Comparison of ENCODE assay signal across 19 cellular contexts in genomic region chr17:58184986-58185761, GRCh38. TPM values are rescaled to one million over a fixed set of nuclear protein-coding genes. Genes with fewer than 3 reads are reported as not detected.
DNase-seq lines count a peak whose midpoint lies in the region; ATAC-seq, FAIRE-seq and TF ChIP-seq lines count a peak whose summit lies in the region.
"Had no signal": no experiment of that assay in that cellular context is flagged by ENCODE, and none has a peak within 500 bp of the region (broad histone marks: within the 10 kb centered on the region; RNA-seq: fewer than 3 reads in every experiment).

No MANE protein-coding gene starts in this region.

- H3K36me3 Mint-ChIP-seq in endodermal cell (ENCODE audit: low read depth), result no peaks in the 10 kb centered on the region
- H3K36me3 Mint-ChIP-seq in activated T-cell treated with anti-CD3 and anti-CD28 coated beads, Interleukin-2, amount 50 U/mL, for 24 hours (ENCODE audit: low read depth), result no peaks in the 10 kb centered on the region

- H3K27ac ChIP-seq in HCT116 (ENCODE audit: low read depth, low read length), result peak overlapping the region; percentile 2; the same call in 1 of the 2 replicates
- no peak overlapping the region for H3K27ac ChIP-seq in endodermal cell (ENCODE audit: low read depth, low read length)
- H3K27ac ChIP-seq: Peyer's patch had no signal

- H3K9me3 ChIP-seq in HCT116 (ENCODE audit: control insufficient read depth in 1 of 2, insufficient read depth in 1 of 2, low read depth in 1 of 2, low read length in 2 of 2), result no peaks in the 10 kb centered on the region
- H3K9me3 ChIP-seq in endodermal cell (ENCODE audit: control insufficient read depth, low read length), result no peaks in the 10 kb centered on the region
- H3K9me3 ChIP-seq: Peyer's patch had no signal

- DNase-seq in HCT116 (ENCODE audit: low read depth, low spot score), result no peak
- DNase-seq in OCI-M1 (lab: John Stamatoyannopoulos, UW), result peak; percentile 88
- peak; percentile 42 for DNase-seq in endodermal cell
- DNase-seq in urothelium cell line (ENCODE audit: low spot score), result no peak
- no peak for DNase-seq in nucleus accumbens (lab: John Stamatoyannopoulos, UW)
- no peak for DNase-seq in activated T-cell treated with anti-CD3 and anti-CD28 coated beads, Interleukin-2, amount 50 U/mL, for 24 hours
- no peak for DNase-seq in omental fat pad (ENCODE audit: low spot score)
- DNase-seq: C1 segment of cervical spinal cord; DMS153; NCI-H1092 treated with DMSO at 0.1 percent for 48 hours; NCI-H1694; NCI-H345; NCI-H526 treated with DMSO at 0.1 percent for 48 hours; NK-92 treated with Interleukin-12 subunit alpha and Interleukin-12 subunit beta, amount 100 ng/mL, for 24 hours; Peyer's patch; SHP77 had no signal

- no peaks in the 10 kb centered on the region for H3K9me2 ChIP-seq in HCT116 (ENCODE audit: insufficient read depth)

- H3K4me3 ChIP-seq in HCT116 (replicated peaks in 1 of 2; ENCODE audit: low read depth in 1 of 2, low read length in 2 of 2) (no peak overlapping the region), endodermal cell (ENCODE audit: low read length) (no peak overlapping the region)
- H3K4me3 ChIP-seq: Peyer's patch had no signal

- H3K4me3 Mint-ChIP-seq in endodermal cell, result no peak overlapping the region
- no peak overlapping the region for H3K4me3 Mint-ChIP-seq in activated T-cell treated with anti-CD3 and anti-CD28 coated beads, Interleukin-2, amount 50 U/mL, for 24 hours
- H3K4me3 Mint-ChIP-seq: H9 had no signal

- H3K9ac ChIP-seq in HCT116 (ENCODE audit: low read length) (no peak overlapping the region), endodermal cell (ENCODE audit: extremely low read depth, low read length, poor library complexity, severe bottlenecking) (no peak overlapping the region)

- H3K9me3 Mint-ChIP-seq in endodermal cell, result no peaks in the 10 kb centered on the region
- no peaks in the 10 kb centered on the region for H3K9me3 Mint-ChIP-seq in activated T-cell treated with anti-CD3 and anti-CD28 coated beads, Interleukin-2, amount 50 U/mL, for 24 hours
- H3K9me3 Mint-ChIP-seq: H9 had no signal

- H3K4me2 ChIP-seq in HCT116 (ENCODE audit: low read length), result peak overlapping the region; percentile 58

- no peak for TF ChIP-seq POLR2A in HCT116 (IDR thresholded peaks at IDR 0.05; ENCODE audit: borderline replicate concordance, extremely low read depth, insufficient read depth, insufficient read length)

- H2AFZ ChIP-seq in HCT116 (ENCODE audit: low read depth, low read length, poor library complexity, severe bottlenecking), result no peak overlapping the region

- FAIRE-seq in urothelium cell line (lab: Jason Lieb, UNC), result peak; percentile 61

- H3K4me1 ChIP-seq in HCT116 (ENCODE audit: control insufficient read depth in 1 of 2, insufficient read depth in 2 of 2, low read length in 2 of 2), result peaks cover 16 to 26% of the 10 kb centered on the region in 2 experiments
- H3K4me1 ChIP-seq in endodermal cell (ENCODE audit: control insufficient read depth, insufficient read depth, low read length), result no peaks in the 10 kb centered on the region
- H3K4me1 ChIP-seq: Peyer's patch had no signal

- TF ChIP-seq CTCF in HCT116 (IDR thresholded peaks at IDR 0.05 in 2 of 3, conservative IDR thresholded peaks at IDR 0.05 in 1 of 3; ENCODE audit: borderline replicate concordance in 1 of 3, insufficient read depth in 1 of 3, low read depth in 2 of 3, low read length in 2 of 3) (no peak), endodermal cell (conservative IDR thresholded peaks at IDR 0.05) (no peak), omental fat pad (IDR thresholded peaks at IDR 0.05) (no peak)

- H3K79me2 ChIP-seq in HCT116 (ENCODE audit: insufficient read depth, low read length), result no peaks in the 10 kb centered on the region

- no peak for TF ChIP-seq RAD21 in HCT116 (IDR thresholded peaks at IDR 0.05; ENCODE audit: low read depth)

- H3K4me1 Mint-ChIP-seq in endodermal cell, result no peaks in the 10 kb centered on the region
- H3K4me1 Mint-ChIP-seq in activated T-cell treated with anti-CD3 and anti-CD28 coated beads, Interleukin-2, amount 50 U/mL, for 24 hours (ENCODE audit: low read depth), result no peaks in the 10 kb centered on the region

- BruUV-seq in HCT116 (replicated peaks; lab: Mats Ljungman, UMichigan), result no TSS peak

- WGBS in endodermal cell (ENCODE audit: insufficient coverage in 1 of 2, insufficient read length in 1 of 2), 2 experiments, result 86 to 96% methylated on average over 6 to 8 of the region's 8 CpGs

- CTCF ChIA-PET in HCT116 (lab: Charles Lee), result interaction anchor here (1.0 to 1.8 kb wide), 2 partner anchors 12 to 15 kb away, joined by 4 to 5 read pairs; no protein-coding TSS in a partner anchor

- ATAC-seq in HCT116, result 0 out of 2 replicates have a peak, but pooled peaks have one; percentile 5
- no peak for ATAC-seq in omental fat pad (ENCODE audit: low FRiP score)

- H4K20me1 ChIP-seq in HCT116 (ENCODE audit: insufficient read depth), result no peaks in the 10 kb centered on the region

- RAD21 ChIA-PET in HCT116 (lab: Charles Lee; ENCODE audit: low non-redundant PET in 1 of 2, low total read pairs in 2 of 2, uncharacterized antibody in 2 of 2, unreplicated experiment in 2 of 2), result no interaction called here

- POLR2A ChIA-PET in HCT116 (lab: Charles Lee), result interaction anchor here (1.4 kb wide), 1 partner anchor 16 kb away, joined by 3 read pairs; no protein-coding TSS in a partner anchor

- H3K27me3 ChIP-seq in HCT116 (ENCODE audit: insufficient read depth, low read length), result 0 out of 2 replicates have a peak, but pooled peaks cover 7% of the 10 kb centered on the region
- H3K27me3 ChIP-seq in endodermal cell (ENCODE audit: control insufficient read depth, insufficient read depth, low read length, poor library complexity, severe bottlenecking), result peaks cover 10% of the 10 kb centered on the region
- H3K27me3 ChIP-seq: Peyer's patch had no signal

- H3K27ac Mint-ChIP-seq in endodermal cell, result no peak overlapping the region
- no peak overlapping the region for H3K27ac Mint-ChIP-seq in activated T-cell treated with anti-CD3 and anti-CD28 coated beads, Interleukin-2, amount 50 U/mL, for 24 hours

- intact Hi-C loops in HCT116 (cut with micrococcal nuclease), result no loop called here

- H3K36me3 ChIP-seq in HCT116 (ENCODE audit: control insufficient read depth in 1 of 2, insufficient read depth in 2 of 2, low read length in 2 of 2), result no peaks in the 10 kb centered on the region
- H3K36me3 ChIP-seq in endodermal cell (ENCODE audit: control insufficient read depth, insufficient read depth, low read length), result no peaks in the 10 kb centered on the region
- H3K36me3 ChIP-seq: Peyer's patch had no signal

- peaks cover 11% of the 10 kb centered on the region for H3K27me3 Mint-ChIP-seq in endodermal cell (ENCODE audit: insufficient read depth)
- peaks cover 5% of the 10 kb centered on the region for H3K27me3 Mint-ChIP-seq in activated T-cell treated with anti-CD3 and anti-CD28 coated beads, Interleukin-2, amount 50 U/mL, for 24 hours

TF ChIP-seq in HCT116, 20 proteins besides CTCF, POLR2A, EP300 and RAD21:
- TF ChIP-seq CBX3 (IDR thresholded peaks at IDR 0.05; ENCODE audit: low read depth) (no peak), EGR1 (IDR thresholded peaks at IDR 0.05; ENCODE audit: low read depth) (no peak), ZBTB33 (IDR thresholded peaks at IDR 0.05; ENCODE audit: extremely low read depth, insufficient replicate concordance, low read length) (no peak), ZFX (IDR thresholded peaks at IDR 0.05) (no peak), ELF1 (IDR thresholded peaks at IDR 0.05; ENCODE audit: borderline replicate concordance, low read depth) (no peak)

RNA-seq across cellular contexts. Expression of gene EPX, which starts 7.4 kb away (rescaled TPM):
- not detected for total RNA-seq in HCT116 (2021; ENCODE audit: unreplicated experiment)
- 0.14 and 0.20 TPM in 2 replicates for polyA plus RNA-seq in HCT116 (2012)
- not detected for total RNA-seq in endodermal cell
- not detected for polyA plus RNA-seq in endodermal cell (2013, experiment 1 of 2)
- not detected for polyA plus RNA-seq in endodermal cell (2013, experiment 2 of 2)
- total RNA-seq in omental fat pad, result not detected
- total RNA-seq: H9, Peyer's patch had no signal
- polyA plus RNA-seq: AG04450 had no signal

RNA-seq across cellular contexts. Expression of gene OR4D2, which starts 18.4 kb away (rescaled TPM):
- not detected for total RNA-seq in HCT116 (2021; ENCODE audit: unreplicated experiment)
- not detected in 2 replicates for polyA plus RNA-seq in HCT116 (2012)
- not detected for total RNA-seq in endodermal cell
- polyA plus RNA-seq in endodermal cell (2013, experiment 1 of 2), result not detected
- polyA plus RNA-seq in endodermal cell (2013, experiment 2 of 2), result not detected
- not detected for total RNA-seq in omental fat pad
- total RNA-seq: H9, HT1080, Peyer's patch had no signal
- polyA plus RNA-seq: AG04450 had no signal

RNA-seq across cellular contexts. Expression of gene MKS1, which starts 33.9 kb away (rescaled TPM):
- total RNA-seq in HCT116 (2021; ENCODE audit: unreplicated experiment) (29.8 TPM), endodermal cell (10 to 100 TPM; 31.8 to 32.2 TPM), omental fat pad (1 to 10 TPM; 3.7 to 9.9 (median 6.0) TPM)
- polyA plus RNA-seq in HCT116 (2012), result 25.2 and 27.6 TPM in 2 replicates
- 36.8 TPM for polyA plus RNA-seq in endodermal cell (2013, experiment 1 of 2)
- polyA plus RNA-seq in endodermal cell (2013, experiment 2 of 2), result 30.9 TPM

RNA-seq across cellular contexts. Expression of gene OR4D1, which starts 37.0 kb away (rescaled TPM):
- total RNA-seq in HCT116 (2021; ENCODE audit: unreplicated experiment), result not detected
- polyA plus RNA-seq in HCT116 (2012), result not detected in 2 replicates
- total RNA-seq in endodermal cell, result under 1 TPM; 0.07 to 0.22 TPM
- polyA plus RNA-seq in endodermal cell (2013, experiment 1 of 2), result 0.04 TPM
- 0.04 TPM for polyA plus RNA-seq in endodermal cell (2013, experiment 2 of 2)
- total RNA-seq in omental fat pad, result not detected
- total RNA-seq: HT1080, Peyer's patch had no signal
- polyA plus RNA-seq: AG04450 had no signal

RNA-seq across cellular contexts. Expression of gene LPO, which starts 53.2 kb away (rescaled TPM):
- not detected for total RNA-seq in HCT116 (2021; ENCODE audit: unreplicated experiment)
- 0.03 and 0.12 TPM in 2 replicates for polyA plus RNA-seq in HCT116 (2012)
- not detected for total RNA-seq in endodermal cell
- not detected for polyA plus RNA-seq in endodermal cell (2013, experiment 1 of 2)
- polyA plus RNA-seq in endodermal cell (2013, experiment 2 of 2), result not detected
- under 1 TPM in 1 of 4 donors, not detected in 3; 0.46 TPM for total RNA-seq in omental fat pad
- polyA plus RNA-seq: AG04450 had no signal

Comparison
In these comparisons a context has a peak if more than half of its experiments do, and no peak if none do; other contexts are left out.
1. DNase-seq: peak in OCI-M1 (single experiment) and endodermal cell (single experiment); none in HCT116 (single experiment), urothelium cell line (single experiment), nucleus accumbens (0 of 56), activated T-cell treated with anti-CD3 and anti-CD28 coated beads, Interleukin-2, amount 50 U/mL, for 24 hours (single experiment) and omental fat pad (single experiment).